ENCODE assay signal across 19 cellular contexts in the genomic region with DNA sequence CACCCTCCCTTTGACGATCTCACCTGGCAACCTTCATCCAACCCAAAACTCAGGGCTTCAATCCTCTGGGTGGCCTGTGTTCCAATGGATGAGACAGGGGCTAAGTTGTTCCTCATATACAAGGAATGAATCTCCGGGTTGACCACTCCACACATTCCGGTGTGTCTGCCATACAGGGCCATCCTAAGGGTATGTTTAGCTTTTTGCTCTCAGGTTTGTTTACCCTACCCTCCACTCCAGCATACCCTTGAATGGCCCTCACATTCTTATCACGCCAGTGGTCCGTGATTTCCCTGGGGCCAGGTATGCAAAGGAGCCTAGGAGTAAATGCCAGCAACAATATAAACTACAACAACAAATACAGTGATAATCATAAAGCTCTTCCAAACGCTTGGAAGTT. TPM values are rescaled to one million over a fixed set of nuclear protein-coding genes. Genes with fewer than 3 reads are reported as not detected.
"Had no signal": no experiment of that assay in that cellular context is flagged by ENCODE, and none has a peak within 500 bp of the region (broad histone marks: within the 10 kb centered on the region; RNA-seq: fewer than 3 reads in every experiment).

No MANE protein-coding gene starts in this region.

- H3K4me1 ChIP-seq: colonic mucosa, esophagus muscularis mucosa, foreskin keratinocyte, gastroesophageal sphincter, heart left ventricle, left lung, lower lobe of right lung had no signal

- H3K36me3 ChIP-seq: colonic mucosa, esophagus muscularis mucosa, gastroesophageal sphincter, heart left ventricle, left lung, lower lobe of right lung had no signal

- H3K79me2 ChIP-seq: hepatocyte had no signal

- H3K27ac ChIP-seq: colonic mucosa, esophagus muscularis mucosa, foreskin keratinocyte, gastroesophageal sphincter, heart left ventricle, hepatocyte, left lung, lower lobe of right lung had no signal

- H3K4me3 ChIP-seq: colonic mucosa, esophagus muscularis mucosa, gastroesophageal sphincter, heart left ventricle, hepatocyte, left lung, lower lobe of right lung had no signal

- H3K4me2 ChIP-seq: hepatocyte had no signal

- DNase-seq: colonic mucosa; cortex of kidney; effector CD8-positive, alpha-beta T cell; effector memory CD8-positive, alpha-beta T cell; endodermal cell; foreskin keratinocyte; heart left ventricle; hypothalamus; left cardiac atrium; left lung; left ventricle myocardium superior; lower lobe of right lung; mesenchymal stem cell; midbrain; naive thymus-derived CD4-positive, alpha-beta T cell had no signal

- H3K27me3 ChIP-seq: esophagus muscularis mucosa, foreskin keratinocyte, gastroesophageal sphincter, heart left ventricle, hepatocyte, left lung had no signal

RNA-seq across cellular contexts. Expression of gene VGLL3, which starts 45.7 kb away (rescaled TPM):
- total RNA-seq: dermis microvascular lymphatic vessel endothelial cell had no signal
- polyA plus RNA-seq: naive thymus-derived CD4-positive, alpha-beta T cell had no signal
